Comparison of ENCODE assay signal across 1 cellular context in genomic region chr7:44847509-44847919, GRCh38.
A peak's percentile ranks its signal among the peaks of the same experiment; 100 is the strongest.
TF ChIP-seq lines count a peak whose summit lies in the region.

No MANE protein-coding gene starts in this region.

TF ChIP-seq in HEK293, 187 proteins besides CTCF, POLR2A, EP300 and RAD21 (continued from another document and continues in another):
- TF ChIP-seq ZNF423 (tag by site-specific recombination; IDR thresholded peaks at IDR 0.05) = no peak
- TF ChIP-seq ZNF2 (tag by site-specific recombination; IDR thresholded peaks at IDR 0.05) = peak; percentile 68
- TF ChIP-seq KLF16 (tag by site-specific recombination; IDR thresholded peaks at IDR 0.05) = no peak
- peak; percentile 37; the same call in 1 of the 2 replicates for TF ChIP-seq ZNF76 (tag by site-specific recombination; IDR thresholded peaks at IDR 0.05; ENCODE audit: borderline replicate concordance, low read depth)
- TF ChIP-seq IKZF3 (tag by site-specific recombination; IDR thresholded peaks at IDR 0.05) = peak; percentile 69; the same call in 1 of the 2 replicates
- TF ChIP-seq ZNF768 (tag by site-specific recombination; IDR thresholded peaks at IDR 0.05) = peak; percentile 71; the same call in 1 of the 2 replicates
- no peak for TF ChIP-seq KLF8 (tag by site-specific recombination; IDR thresholded peaks at IDR 0.05)
- no peak for TF ChIP-seq ZNF830 (tag by site-specific recombination; IDR thresholded peaks at IDR 0.05; ENCODE audit: low read depth)
- peak; percentile 57 for TF ChIP-seq GLIS1 (tag by site-specific recombination; IDR thresholded peaks at IDR 0.05)
- TF ChIP-seq ZNF302 (tag by site-specific recombination; IDR thresholded peaks at IDR 0.05; ENCODE audit: low read depth) = no peak
- TF ChIP-seq ZNF707 (tag by site-specific recombination; IDR thresholded peaks at IDR 0.05) = no peak
- TF ChIP-seq ZNF132 (tag by site-specific recombination; IDR thresholded peaks at IDR 0.05; ENCODE audit: borderline replicate concordance) = no peak
- TF ChIP-seq ZFHX2 (tag by site-specific recombination; conservative IDR thresholded peaks at IDR 0.05) = no peak
- peak; percentile 59 for TF ChIP-seq SP7 (tag by site-specific recombination; IDR thresholded peaks at IDR 0.05)
- no peak for TF ChIP-seq ZNF645 (tag by site-specific recombination; IDR thresholded peaks at IDR 0.05)
- no peak for TF ChIP-seq YY2 (tag by site-specific recombination; IDR thresholded peaks at IDR 0.05)
- no peak for TF ChIP-seq ZBTB49 (tag by site-specific recombination; IDR thresholded peaks at IDR 0.05; ENCODE audit: low read depth)
- TF ChIP-seq TSHZ1 (tag by site-specific recombination; IDR thresholded peaks at IDR 0.05; ENCODE audit: borderline replicate concordance) = no peak
- TF ChIP-seq, protein P1, sequence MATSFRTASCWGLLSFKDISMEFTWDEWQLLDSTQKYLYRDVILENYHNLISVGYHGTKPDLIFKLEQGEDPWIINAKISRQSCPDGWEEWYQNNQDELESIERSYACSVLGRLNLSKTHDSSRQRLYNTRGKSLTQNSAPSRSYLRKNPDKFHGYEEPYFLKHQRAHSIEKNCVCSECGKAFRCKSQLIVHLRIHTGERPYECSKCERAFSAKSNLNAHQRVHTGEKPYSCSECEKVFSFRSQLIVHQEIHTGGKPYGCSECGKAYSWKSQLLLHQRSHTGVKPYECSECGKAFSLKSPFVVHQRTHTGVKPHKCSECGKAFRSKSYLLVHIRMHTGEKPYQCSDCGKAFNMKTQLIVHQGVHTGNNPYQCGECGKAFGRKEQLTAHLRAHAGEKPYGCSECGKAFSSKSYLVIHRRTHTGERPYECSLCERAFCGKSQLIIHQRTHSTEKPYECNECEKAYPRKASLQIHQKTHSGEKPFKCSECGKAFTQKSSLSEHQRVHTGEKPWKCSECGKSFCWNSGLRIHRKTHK (tag by site-specific recombination; IDR thresholded peaks at IDR 0.05) = no peak
- no peak for TF ChIP-seq ZNF140 (tag by site-specific recombination; IDR thresholded peaks at IDR 0.05)
- TF ChIP-seq ZBTB11 (tag by site-specific recombination; conservative IDR thresholded peaks at IDR 0.05; ENCODE audit: low read depth) = peak; percentile 32; the same call in 1 of the 2 replicates
- TF ChIP-seq ZNF837 (tag by site-specific recombination; IDR thresholded peaks at IDR 0.05) = no peak
- peak; percentile 95 for TF ChIP-seq ZBTB8A (tag by site-specific recombination; IDR thresholded peaks at IDR 0.05)
- TF ChIP-seq OVOL3 (tag by site-specific recombination; IDR thresholded peaks at IDR 0.05) = no peak
- no peak for TF ChIP-seq ZNF223 (tag by site-specific recombination; IDR thresholded peaks at IDR 0.05)
- TF ChIP-seq ZBTB26 (tag by site-specific recombination; optimal IDR thresholded peaks at IDR 0.05) = peak; percentile 70
- no peak for TF ChIP-seq ZNF585B (tag by site-specific recombination; IDR thresholded peaks at IDR 0.05)
- TF ChIP-seq ZBTB17 (tag by site-specific recombination; IDR thresholded peaks at IDR 0.05) = peak; percentile 75
- no peak for TF ChIP-seq TCF7L2 (IDR thresholded peaks at IDR 0.05; ENCODE audit: borderline replicate concordance, low read depth, low read length)
- TF ChIP-seq ZNF600 (tag by site-specific recombination; IDR thresholded peaks at IDR 0.05) = peak; percentile 93
- TF ChIP-seq ZNF571 (tag by site-specific recombination; IDR thresholded peaks at IDR 0.05) = no peak
- TF ChIP-seq ZNF529 (tag by site-specific recombination; IDR thresholded peaks at IDR 0.05; ENCODE audit: insufficient replicate concordance) = no peak
- peak; percentile 69; the same call in 1 of the 2 replicates for TF ChIP-seq ZFP37 (tag by site-specific recombination; IDR thresholded peaks at IDR 0.05)
- TF ChIP-seq ZNF239 (tag by site-specific recombination; IDR thresholded peaks at IDR 0.05) = no peak
- TF ChIP-seq ZSCAN4 (tag by site-specific recombination; IDR thresholded peaks at IDR 0.05) = no peak
- peak; percentile 62 for TF ChIP-seq ZNF692 (tag by site-specific recombination; IDR thresholded peaks at IDR 0.05)
- peak; percentile 62 for TF ChIP-seq ZNF335 (tag by site-specific recombination; conservative IDR thresholded peaks at IDR 0.05)
- TF ChIP-seq, protein P2, sequence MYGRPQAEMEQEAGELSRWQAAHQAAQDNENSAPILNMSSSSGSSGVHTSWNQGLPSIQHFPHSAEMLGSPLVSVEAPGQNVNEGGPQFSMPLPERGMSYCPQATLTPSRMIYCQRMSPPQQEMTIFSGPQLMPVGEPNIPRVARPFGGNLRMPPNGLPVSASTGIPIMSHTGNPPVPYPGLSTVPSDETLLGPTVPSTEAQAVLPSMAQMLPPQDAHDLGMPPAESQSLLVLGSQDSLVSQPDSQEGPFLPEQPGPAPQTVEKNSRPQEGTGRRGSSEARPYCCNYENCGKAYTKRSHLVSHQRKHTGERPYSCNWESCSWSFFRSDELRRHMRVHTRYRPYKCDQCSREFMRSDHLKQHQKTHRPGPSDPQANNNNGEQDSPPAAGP (tag by site-specific recombination; IDR thresholded peaks at IDR 0.05) = peak; percentile 48; the same call in 1 of the 2 replicates
- TF ChIP-seq SETDB1 (IDR thresholded peaks at IDR 0.05; ENCODE audit: insufficient read length, low read length) = no peak
- TF ChIP-seq ZNF660 (tag by site-specific recombination; IDR thresholded peaks at IDR 0.05) = peak; percentile 89
- TF ChIP-seq WT1 (tag by site-specific recombination; IDR thresholded peaks at IDR 0.05) = no peak
- TF ChIP-seq GFI1B (tag by site-specific recombination; IDR thresholded peaks at IDR 0.05) = no peak
- no peak; the same call in 1 of the 2 replicates for TF ChIP-seq INSM2 (tag by site-specific recombination; IDR thresholded peaks at IDR 0.05)
- no peak for TF ChIP-seq ZNF274 (IDR thresholded peaks at IDR 0.05; ENCODE audit: low read length)
- TF ChIP-seq ZNF274 (tag by site-specific recombination; IDR thresholded peaks at IDR 0.05; ENCODE audit: borderline replicate concordance) = no peak
